ENCODE assay signal across 1 cellular context in the genomic region with DNA sequence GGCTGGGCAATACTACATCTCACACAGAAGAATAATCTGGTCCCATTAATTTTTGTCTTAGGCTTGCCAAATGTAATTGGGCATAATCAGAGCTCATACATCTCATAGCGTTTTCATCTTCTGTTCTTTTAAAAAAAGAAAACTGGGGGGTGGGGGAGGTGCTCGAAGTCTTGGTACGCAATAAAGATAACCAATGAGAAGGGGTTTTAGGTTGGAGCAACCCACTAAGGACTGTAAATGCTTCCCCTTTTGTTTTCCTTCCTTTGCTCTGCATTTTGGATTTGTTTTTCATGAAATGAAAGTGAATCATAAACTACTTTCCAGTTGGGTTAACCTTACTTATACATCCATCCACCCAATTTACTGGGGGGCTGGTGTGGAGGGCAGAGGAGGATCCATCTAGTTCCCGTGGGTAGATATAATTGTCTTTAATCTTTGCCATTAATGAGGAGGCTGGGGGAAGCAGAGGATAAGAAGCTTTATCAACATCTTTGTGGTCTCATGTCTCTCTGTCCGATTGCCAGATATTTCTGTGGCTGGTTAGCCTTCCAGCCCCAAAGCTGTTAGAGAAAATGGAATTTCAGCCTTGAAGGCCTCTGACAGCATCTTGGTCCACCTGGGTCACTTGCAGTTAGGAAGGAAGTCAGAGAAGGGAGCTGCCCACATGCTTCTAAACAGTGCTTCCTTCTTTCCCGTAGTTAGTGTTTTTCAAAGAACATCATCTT.
TF ChIP-seq lines count a peak whose summit lies in the region.

No MANE protein-coding gene starts in this region.

TF ChIP-seq in IMR-90, 13 proteins besides CTCF, POLR2A, EP300 and RAD21:
- TF ChIP-seq MAFK (IDR thresholded peaks at IDR 0.05; ENCODE audit: low read depth, low read length), result no peak
- no peak for TF ChIP-seq NFE2L2 (IDR thresholded peaks at IDR 0.05; ENCODE audit: low read depth, low read length)
- no peak for TF ChIP-seq MXI1 (IDR thresholded peaks at IDR 0.05; ENCODE audit: borderline replicate concordance, low read depth, low read length)
- no peak for TF ChIP-seq CHD1 (IDR thresholded peaks at IDR 0.05; ENCODE audit: low read depth, low read length)
- no peak for TF ChIP-seq RFX5 (IDR thresholded peaks at IDR 0.05; ENCODE audit: low read depth, low read length)
- no peak for TF ChIP-seq FOS (IDR thresholded peaks at IDR 0.05; ENCODE audit: low read depth, low read length)
- TF ChIP-seq SMC3 (IDR thresholded peaks at IDR 0.05; ENCODE audit: low read depth, low read length), result no peak
- TF ChIP-seq RCOR1 (IDR thresholded peaks at IDR 0.05; ENCODE audit: insufficient replicate concordance, low read length), result no peak
